2 cellular contexts compared by ENCODE assay signal in genomic region chr6:153947817-153948447, GRCh38.
TF ChIP-seq lines count a peak whose summit lies in the region.

No MANE protein-coding gene starts in this region.

TF ChIP-seq in GM12878, 131 proteins besides CTCF, POLR2A, EP300 and RAD21 (continued from another document):
- TF ChIP-seq CREM (IDR thresholded peaks at IDR 0.05; ENCODE audit: low read depth) (no peak), BCL3 (IDR thresholded peaks at IDR 0.05; ENCODE audit: borderline replicate concordance, insufficient read depth, low read depth, low read length, poor library complexity, severe bottlenecking) (no peak), SP1 (IDR thresholded peaks at IDR 0.05; ENCODE audit: low read depth, low read length) (no peak), RAD51 (IDR thresholded peaks at IDR 0.05) (no peak), PAX5 (IDR thresholded peaks at IDR 0.05; ENCODE audit: borderline replicate concordance, low read depth, low read length) (no peak), PAX8 (IDR thresholded peaks at IDR 0.05) (no peak), YY1 (IDR thresholded peaks at IDR 0.05; ENCODE audit: low read depth, low read length) (no peak), ZBTB4 (CRISPR knock-in tag; IDR thresholded peaks at IDR 0.05) (no peak), POU2F2 (IDR thresholded peaks at IDR 0.05; ENCODE audit: borderline replicate concordance, low read depth, low read length) (no peak), NRF1 (conservative IDR thresholded peaks at IDR 0.05; ENCODE audit: low read depth, low read length) (no peak), CEBPB (IDR thresholded peaks at IDR 0.05; ENCODE audit: borderline replicate concordance in 1 of 2, low read depth in 2 of 2, low read length in 2 of 2) (no peak), SMC3 (IDR thresholded peaks at IDR 0.05; ENCODE audit: borderline replicate concordance, low read length) (no peak), SMAD5 (IDR thresholded peaks at IDR 0.05; ENCODE audit: low read depth) (no peak)
- TF ChIP-seq, protein P1, sequence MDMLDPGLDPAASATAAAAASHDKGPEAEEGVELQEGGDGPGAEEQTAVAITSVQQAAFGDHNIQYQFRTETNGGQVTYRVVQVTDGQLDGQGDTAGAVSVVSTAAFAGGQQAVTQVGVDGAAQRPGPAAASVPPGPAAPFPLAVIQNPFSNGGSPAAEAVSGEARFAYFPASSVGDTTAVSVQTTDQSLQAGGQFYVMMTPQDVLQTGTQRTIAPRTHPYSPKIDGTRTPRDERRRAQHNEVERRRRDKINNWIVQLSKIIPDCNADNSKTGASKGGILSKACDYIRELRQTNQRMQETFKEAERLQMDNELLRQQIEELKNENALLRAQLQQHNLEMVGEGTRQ (IDR thresholded peaks at IDR 0.05; ENCODE audit: borderline replicate concordance, low read depth, low read length), result no peak
TF ChIP-seq in GM12878: peak in this region for 0.

TF ChIP-seq in liver, 16 proteins besides CTCF, POLR2A, EP300 and RAD21 (continued from another document):
- TF ChIP-seq TAF1 (conservative IDR thresholded peaks at IDR 0.05) (no peak), EGR1 (IDR thresholded peaks at IDR 0.05; ENCODE audit: low read depth in 2 of 2) (no peak), REST (IDR thresholded peaks at IDR 0.05) (no peak), FOXA1 (IDR thresholded peaks at IDR 0.05) (no peak), HNF4A (conservative IDR thresholded peaks at IDR 0.05) (no peak), HNF4G (IDR thresholded peaks at IDR 0.05) (no peak), MAX (IDR thresholded peaks at IDR 0.05) (no peak), JUND (IDR thresholded peaks at IDR 0.05) (no peak), SP1 (IDR thresholded peaks at IDR 0.05) (no peak), YY1 (IDR thresholded peaks at IDR 0.05) (no peak), NR2F2 (IDR thresholded peaks at IDR 0.05) (no peak), RXRA (IDR thresholded peaks at IDR 0.05) (no peak)
- TF ChIP-seq, protein P2, sequence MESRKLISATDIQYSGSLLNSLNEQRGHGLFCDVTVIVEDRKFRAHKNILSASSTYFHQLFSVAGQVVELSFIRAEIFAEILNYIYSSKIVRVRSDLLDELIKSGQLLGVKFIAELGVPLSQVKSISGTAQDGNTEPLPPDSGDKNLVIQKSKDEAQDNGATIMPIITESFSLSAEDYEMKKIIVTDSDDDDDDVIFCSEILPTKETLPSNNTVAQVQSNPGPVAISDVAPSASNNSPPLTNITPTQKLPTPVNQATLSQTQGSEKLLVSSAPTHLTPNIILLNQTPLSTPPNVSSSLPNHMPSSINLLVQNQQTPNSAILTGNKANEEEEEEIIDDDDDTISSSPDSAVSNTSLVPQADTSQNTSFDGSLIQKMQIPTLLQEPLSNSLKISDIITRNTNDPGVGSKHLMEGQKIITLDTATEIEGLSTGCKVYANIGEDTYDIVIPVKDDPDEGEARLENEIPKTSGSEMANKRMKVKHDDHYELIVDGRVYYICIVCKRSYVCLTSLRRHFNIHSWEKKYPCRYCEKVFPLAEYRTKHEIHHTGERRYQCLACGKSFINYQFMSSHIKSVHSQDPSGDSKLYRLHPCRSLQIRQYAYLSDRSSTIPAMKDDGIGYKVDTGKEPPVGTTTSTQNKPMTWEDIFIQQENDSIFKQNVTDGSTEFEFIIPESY (IDR thresholded peaks at IDR 0.05), result no peak
